ENCODE assay signal across 15 cellular contexts in the genomic region with DNA sequence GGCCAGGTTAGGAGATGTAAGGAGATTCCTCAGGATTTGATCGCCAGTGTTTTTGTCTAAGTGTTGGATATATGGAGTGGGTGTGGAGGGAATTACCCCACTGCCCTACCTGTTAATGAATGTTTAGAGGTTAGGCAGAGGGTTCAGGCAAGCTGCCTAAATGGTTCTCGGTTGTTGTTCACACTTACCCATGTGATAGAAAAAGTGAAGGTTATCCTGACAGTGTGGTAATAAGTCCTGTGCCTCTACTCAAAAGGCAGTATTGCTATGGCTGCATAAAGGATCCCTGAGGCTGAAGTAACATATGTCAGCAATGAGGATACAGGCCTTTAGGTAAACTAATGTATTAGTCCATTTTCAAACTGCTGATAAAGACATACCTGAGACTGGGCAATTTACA.
DNase-seq lines count a peak whose midpoint lies in the region; ATAC-seq and TF ChIP-seq lines count a peak whose summit lies in the region.
"Had no signal": no experiment of that assay in that cellular context is flagged by ENCODE, and none has a peak within 500 bp of the region (broad histone marks: within the 10 kb centered on the region; RNA-seq: fewer than 3 reads in every experiment).

No MANE protein-coding gene starts in this region.

- H2AFZ ChIP-seq in osteoblast (ENCODE audit: low read length), result no peak overlapping the region

- H3K4me1 ChIP-seq in osteoblast (ENCODE audit: insufficient read depth, low read length) (no peaks in the 10 kb centered on the region), tibial nerve (peaks cover 0 to 13% (median 2%) of the 10 kb centered on the region in 4 donors)

- no peak for TF ChIP-seq EP300 in tibial nerve (IDR thresholded peaks at IDR 0.05)

- H3K9me3 ChIP-seq in osteoblast (ENCODE audit: low read depth, low read length) (no peaks in the 10 kb centered on the region), MG63 (no peaks in the 10 kb centered on the region), tibial nerve (peaks cover 4 to 20% (median 7%) of the 10 kb centered on the region in 4 donors)

- H4K20me1 ChIP-seq in osteoblast (ENCODE audit: insufficient read depth, low read length), result peaks cover 4% of the 10 kb centered on the region

- no peak for TF ChIP-seq POLR2A in tibial nerve (IDR thresholded peaks at IDR 0.05)

- H3K27ac ChIP-seq in osteoblast (ENCODE audit: low read depth, low read length) (no peak overlapping the region), tibial nerve (no peak overlapping the region)

- no peak overlapping the region for H3K4me3 ChIP-seq in osteoblast (ENCODE audit: insufficient read depth, low read length)
- H3K4me3 ChIP-seq in MG63, result no peak overlapping the region
- no peak overlapping the region for H3K4me3 ChIP-seq in tibial nerve

- H3K27me3 ChIP-seq in osteoblast (ENCODE audit: insufficient read depth, low read length) (no peaks in the 10 kb centered on the region), MG63 (no peaks in the 10 kb centered on the region), tibial nerve (no peaks in the 10 kb centered on the region)

- DNase-seq in osteoblast (ENCODE audit: insufficient read length, low spot score, missing footprints), result peak; percentile 4
- no peak for DNase-seq in NCI-H2227 treated with DMSO at 0.1 percent for 48 hours (lab: John Stamatoyannopoulos, UW)
- DNase-seq in activated CD4-positive, alpha-beta T cell treated with anti-CD3 and anti-CD28 coated beads, Interleukin-2, amount 50 U/mL, for 1 hour, result no peak
- DNase-seq in MG63, result no peak
- no peak for DNase-seq in tibial nerve (ENCODE audit: low spot score in 2 of 2)
- DNase-seq: C1 segment of cervical spinal cord; CD4-positive, alpha-beta T cell; DND-41; GDM1; HCEC 1CT; HFFc6; KG1 had no signal

- no peak overlapping the region for H3K4me2 ChIP-seq in osteoblast (ENCODE audit: insufficient read depth, low read length)

- 100% methylated on average over 2 of the region's 2 CpGs for WGBS in tibial nerve, 2 donors

- TF ChIP-seq CTCF in osteoblast (IDR thresholded peaks at IDR 0.05; ENCODE audit: extremely low read depth, low read depth, low read length), result no peak
- TF ChIP-seq CTCF in tibial nerve (IDR thresholded peaks at IDR 0.05), result no peak

- ATAC-seq in GM18520 (IDR thresholded peaks at IDR 0.05; ENCODE audit: unreplicated experiment) (peak; percentile 66), GM21381 (IDR thresholded peaks at IDR 0.05; ENCODE audit: unreplicated experiment) (peak; percentile 67), HG02938 (IDR thresholded peaks at IDR 0.05; ENCODE audit: unreplicated experiment) (peak; percentile 56)

- H3K36me3 ChIP-seq in osteoblast (ENCODE audit: insufficient read depth, low read length), result no peaks in the 10 kb centered on the region
- no peaks in the 10 kb centered on the region for H3K36me3 ChIP-seq in MG63
- no peaks in the 10 kb centered on the region for H3K36me3 ChIP-seq in tibial nerve

- H3K79me2 ChIP-seq in osteoblast (ENCODE audit: insufficient read depth, low read length), result peaks cover 2% of the 10 kb centered on the region
